8 cellular contexts compared by ENCODE assay signal in genomic region chr12:56041579-56042429, GRCh38. TPM values are rescaled to one million over a fixed set of nuclear protein-coding genes. Genes with fewer than 3 reads are reported as not detected.
A peak's percentile ranks its signal among the peaks of the same experiment; 100 is the strongest.
DNase-seq lines count a peak whose midpoint lies in the region; ATAC-seq and TF ChIP-seq lines count a peak whose summit lies in the region.

Gene RPS26, plus strand, starts transcription at chr12:56041918. Its CDS starts 249 bp downstream, at chr12:56042167.

- H3K36me3 ChIP-seq in SK-N-SH (replicated peaks in 1 of 2; ENCODE audit: control insufficient read depth in 1 of 2, insufficient read depth in 2 of 2, low read length in 1 of 2) = peaks cover 25 to 29% of the 10 kb centered on the region in 2 experiments

- DNase-seq in GM10266 (ENCODE audit: extremely low spot score) (peak; percentile 84), NCI-H1048 (lab: John Stamatoyannopoulos, UW) (peak; percentile 97), SK-N-SH (peak; percentile 89), glomerular endothelial cell (ENCODE audit: extremely low read depth, low read depth, low spot score) (peak; percentile 99), occipital lobe (lab: John Stamatoyannopoulos, UW) (peak; percentile 89)

- H2AFZ ChIP-seq in SK-N-SH (ENCODE audit: low read depth) = peak within 1 kb of the TSS; percentile 97

- peak within 1 kb of the TSS; percentile 99 for H3K27ac Mint-ChIP-seq in activated naive CD4-positive, alpha-beta T cell treated with anti-CD3 and anti-CD28 coated beads, Interleukin-2, amount 50 U/mL, for 24 hours

- ATAC-seq in HG02588 (IDR thresholded peaks at IDR 0.05; ENCODE audit: unreplicated experiment) = peak; percentile 92

- CTCF ChIA-PET in SK-N-SH (lab: Yijun Ruan, JAX) = interaction anchor here (0.8 to 5.1 kb wide), 7 partner anchors 21 to 303 kb away, joined by 3 to 46 read pairs (median 5); partner anchors contain the start of genes IKZF4 and SUOX

- peak within 1 kb of the TSS; percentile 97 for H3K9ac ChIP-seq in SK-N-SH

- peaks cover 19% of the 10 kb centered on the region for H3K36me3 Mint-ChIP-seq in activated naive CD4-positive, alpha-beta T cell treated with anti-CD3 and anti-CD28 coated beads, Interleukin-2, amount 50 U/mL, for 24 hours

- peak; percentile 71 for TF ChIP-seq RAD21 in SK-N-SH (IDR thresholded peaks at IDR 0.05; ENCODE audit: low read length)

- H3F3A ChIP-seq in SK-N-SH (replicated peaks; ENCODE audit: insufficient read depth) = peaks cover 39% of the 10 kb centered on the region

- peak within 1 kb of the TSS; percentile 100 for H3K4me3 Mint-ChIP-seq in activated naive CD4-positive, alpha-beta T cell treated with anti-CD3 and anti-CD28 coated beads, Interleukin-2, amount 50 U/mL, for 24 hours

- no peaks in the 10 kb centered on the region for H3K27me3 Mint-ChIP-seq in activated naive CD4-positive, alpha-beta T cell treated with anti-CD3 and anti-CD28 coated beads, Interleukin-2, amount 50 U/mL, for 24 hours

- peaks cover 14% of the 10 kb centered on the region for H4K20me1 ChIP-seq in SK-N-SH (ENCODE audit: insufficient read depth)

- TF ChIP-seq EP300 in SK-N-SH (IDR thresholded peaks at IDR 0.05; ENCODE audit: borderline replicate concordance in 1 of 2, low read depth in 1 of 2, low read length in 1 of 2) = no peak

- no peaks in the 10 kb centered on the region for H3K9me2 ChIP-seq in SK-N-SH

- H3K27me3 ChIP-seq in SK-N-SH (ENCODE audit: insufficient read depth) = no peaks in the 10 kb centered on the region

- peak within 1 kb of the TSS; percentile 82 for H3K4me2 ChIP-seq in SK-N-SH

- H3K79me2 ChIP-seq in SK-N-SH (ENCODE audit: insufficient read depth) = peaks cover 22% of the 10 kb centered on the region

- H3K4me1 ChIP-seq in SK-N-SH (ENCODE audit: control insufficient read depth in 1 of 2, insufficient read depth in 2 of 2, low read depth in 1 of 2, low read length in 1 of 2) = peaks cover 6 to 10% of the 10 kb centered on the region in 2 experiments

- TF ChIP-seq CTCF in GM10266 (IDR thresholded peaks at IDR 0.05; ENCODE audit: control insufficient read depth, insufficient read depth, low read depth, missing control alignments) (peak; percentile 61), SK-N-SH (IDR thresholded peaks at IDR 0.05) (peak; percentile 50)

- peaks cover 48% of the 10 kb centered on the region for H3K4me1 Mint-ChIP-seq in activated naive CD4-positive, alpha-beta T cell treated with anti-CD3 and anti-CD28 coated beads, Interleukin-2, amount 50 U/mL, for 24 hours

- H3K27ac ChIP-seq in SK-N-SH (ENCODE audit: low read depth in 2 of 2, low read length in 1 of 2) = peak within 1 kb of the TSS; percentile 90 to 98
- H3K27ac ChIP-seq in temporal lobe (ENCODE audit: low read depth, low read length) = peak within 1 kb of the TSS; percentile 83

- POLR2A ChIA-PET in SK-N-SH (lab: Yijun Ruan, JAX) = interaction anchor here (1.1 to 2.0 kb wide), 3 partner anchors 20 to 76 kb away, joined by 3 to 6 read pairs (median 4); partner anchors contain the start of genes IKZF4 and ZC3H10

- no peaks in the 10 kb centered on the region for H3K9me3 ChIP-seq in SK-N-SH

- peak within 1 kb of the TSS; percentile 81 to 93 for H3K4me3 ChIP-seq in SK-N-SH (ENCODE audit: low read depth in 2 of 2, low read length in 1 of 2)

- no peaks in the 10 kb centered on the region for H3K9me3 Mint-ChIP-seq in activated naive CD4-positive, alpha-beta T cell treated with anti-CD3 and anti-CD28 coated beads, Interleukin-2, amount 50 U/mL, for 24 hours

- WGBS in SK-N-SH (ENCODE audit: low lambda C conversion rate) = 1% methylated on average over 44 of the region's 50 CpGs

TF ChIP-seq in SK-N-SH, 30 proteins besides CTCF, POLR2A, EP300 and RAD21 (continues in another document):
- no peak for TF ChIP-seq NFIC (IDR thresholded peaks at IDR 0.05; ENCODE audit: borderline replicate concordance)
- peak; percentile 74; the same call in 1 of the 2 replicates for TF ChIP-seq REST (IDR thresholded peaks at IDR 0.05; ENCODE audit: low read depth, low read length)
- TF ChIP-seq FOXJ3 (CRISPR knock-in tag; IDR thresholded peaks at IDR 0.05) = no peak
- TF ChIP-seq CHD2 (IDR thresholded peaks at IDR 0.05; ENCODE audit: low read length, partially characterized antibody) = peak; percentile 97
- no peak for TF ChIP-seq IRF3 (IDR thresholded peaks at IDR 0.05; ENCODE audit: low read depth, low read length)
- TF ChIP-seq FOXM1 (IDR thresholded peaks at IDR 0.05; ENCODE audit: low read depth) = no peak
- no peak for TF ChIP-seq TEAD4 (IDR thresholded peaks at IDR 0.05; ENCODE audit: borderline replicate concordance, insufficient read depth)
- TF ChIP-seq MXI1 (IDR thresholded peaks at IDR 0.05; ENCODE audit: low read depth, low read length) = peak; percentile 60; the same call in 1 of the 2 replicates
- TF ChIP-seq SIN3A (IDR thresholded peaks at IDR 0.05; ENCODE audit: borderline replicate concordance, low read depth, low read length) = peak; percentile 75
- TF ChIP-seq TCF12 (IDR thresholded peaks at IDR 0.05) = peak; percentile 18; the same call in 1 of the 2 replicates
- TF ChIP-seq SMC3 (IDR thresholded peaks at IDR 0.05; ENCODE audit: low read depth, low read length) = peak; percentile 50
- TF ChIP-seq RXRA (IDR thresholded peaks at IDR 0.05; ENCODE audit: borderline replicate concordance, low read depth) = no peak
- TF ChIP-seq ZBTB33 (IDR thresholded peaks at IDR 0.05; ENCODE audit: borderline replicate concordance, low read depth) = no peak
- no peak for TF ChIP-seq FOSL2 (IDR thresholded peaks at IDR 0.05; ENCODE audit: borderline replicate concordance, low read depth)
- peak; percentile 32; the same call in 1 of the 2 replicates for TF ChIP-seq NRF1 (IDR thresholded peaks at IDR 0.05; ENCODE audit: low read depth, low read length)
- 0 out of 2 replicates have a peak, but pooled peaks have one; percentile 22 for TF ChIP-seq RFX5 (IDR thresholded peaks at IDR 0.05; ENCODE audit: low read length)
- peak; percentile 100 for TF ChIP-seq POLR2AphosphoS5 (IDR thresholded peaks at IDR 0.05; ENCODE audit: low read depth, low read length)
- TF ChIP-seq GATA2 (CRISPR knock-in tag; IDR thresholded peaks at IDR 0.05) = no peak
- TF ChIP-seq YY1 (IDR thresholded peaks at IDR 0.05; ENCODE audit: low read depth) = peak; percentile 81; the same call in 1 of the 2 replicates
- TF ChIP-seq MEF2A (IDR thresholded peaks at IDR 0.05; ENCODE audit: borderline replicate concordance, low read depth) = no peak

RNA-seq across cellular contexts. Expression of gene RPS26, which starts in this region (rescaled TPM):
- 1,500 and 1,782 TPM in 2 replicates for polyA plus RNA-seq in SK-N-SH (2012; rRNA removed)
- polyA plus RNA-seq in SK-N-SH (2012; cell fraction: cytosol; rRNA removed) = 1,649 and 1,800 TPM in 2 replicates
- polyA plus RNA-seq in SK-N-SH (2012; cell fraction: nucleus; rRNA removed) = 395 and 584 TPM in 2 replicates
- total RNA-seq in glomerular endothelial cell (956 and 971 TPM in 2 replicates), occipital lobe (61.3 TPM), temporal lobe (60.0 TPM)

Comparison
In these comparisons a context has a peak if more than half of its experiments do, and no peak if none do; other contexts are left out.
1. Peak in every context shown above with its lines: DNase-seq, ATAC-seq, H3K4me3 ChIP-seq and H3K27ac ChIP-seq.
2. RNA of gene RPS26 (total RNA-seq): 956 to 971 TPM in glomerular endothelial cell; 61.3 TPM in occipital lobe (single experiment) and 60.0 TPM in temporal lobe (single experiment); every median in the first group is over 10 times any median in the second.